ENCODE assay signal across 8 cellular contexts in the genomic region with DNA sequence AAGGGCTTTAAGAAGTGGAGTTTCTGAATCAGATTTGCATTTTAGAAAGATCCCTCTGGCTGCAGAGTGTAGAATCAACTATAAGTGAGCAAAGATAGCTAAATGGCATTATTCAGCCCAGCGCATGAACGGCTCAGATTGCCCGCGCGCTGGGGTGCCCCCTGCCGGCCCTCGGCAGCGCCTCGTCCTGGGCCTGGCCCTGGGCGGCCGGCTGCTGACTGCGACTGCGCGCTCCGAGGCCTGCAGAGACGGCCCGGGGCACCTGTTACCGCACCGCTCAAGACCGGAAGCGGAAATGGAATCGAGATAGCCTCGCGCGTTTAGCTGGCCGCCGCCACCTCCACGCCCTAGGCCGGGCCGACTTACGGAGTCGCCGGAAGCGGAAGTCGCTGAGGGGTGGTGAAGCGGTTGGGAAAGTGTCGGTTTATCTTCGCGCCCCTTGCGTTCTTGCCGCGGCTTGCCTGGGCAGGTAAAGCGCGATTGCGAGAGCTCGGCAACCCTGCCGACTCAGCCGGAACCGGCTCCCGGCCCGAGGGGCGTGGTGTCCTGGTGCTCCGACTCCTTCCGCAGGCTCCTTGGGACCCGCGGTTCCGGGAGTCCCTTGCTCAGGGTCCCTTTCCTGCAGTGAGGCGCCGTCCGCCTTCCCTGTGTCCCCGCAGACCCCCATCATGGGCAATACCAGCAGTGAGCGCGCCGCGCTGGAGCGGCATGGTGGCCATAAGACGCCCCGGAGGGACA. TPM values are rescaled to one million over a fixed set of nuclear protein-coding genes. Genes with fewer than 3 reads are reported as not detected.
DNase-seq lines count a peak whose midpoint lies in the region; ATAC-seq and TF ChIP-seq lines count a peak whose summit lies in the region.

A gene with protein sequence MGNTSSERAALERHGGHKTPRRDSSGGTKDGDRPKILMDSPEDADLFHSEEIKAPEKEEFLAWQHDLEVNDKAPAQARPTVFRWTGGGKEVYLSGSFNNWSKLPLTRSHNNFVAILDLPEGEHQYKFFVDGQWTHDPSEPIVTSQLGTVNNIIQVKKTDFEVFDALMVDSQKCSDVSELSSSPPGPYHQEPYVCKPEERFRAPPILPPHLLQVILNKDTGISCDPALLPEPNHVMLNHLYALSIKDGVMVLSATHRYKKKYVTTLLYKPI (plus strand): TSS at position 557 of the 738 bp plus-strand sequence. CDS start 112 bp downstream, at position 669.

- POLR2A ChIA-PET in activated CD4-positive, alpha-beta T cell treated with anti-CD3 and anti-CD28 coated beads, Interleukin-2, amount 10 ng/mL, durations not matched to agents 7 days and 5 days (lab: Charles Lee): no interaction called here

- DNase-seq in CD14-positive monocyte (ENCODE audit: low spot score): peak; percentile 96
- DNase-seq in NCI-H526 treated with DMSO at 0.1 percent for 48 hours (lab: John Stamatoyannopoulos, UW): peak; percentile 97
- DNase-seq in activated CD4-positive, alpha-beta T cell treated with anti-CD3 and anti-CD28 coated beads, Interleukin-2, amount 10 ng/mL, durations not matched to agents 7 days and 5 days: peak; percentile 96
- peak; percentile 57 for DNase-seq in cortex of kidney (lab: John Stamatoyannopoulos, UW)
- peak; percentile 98 for DNase-seq in left lobe of liver (ENCODE audit: low spot score)
- peak; percentile 94 for DNase-seq in stimulated activated CD4-positive, alpha-beta T cell treated with anti-CD3 and anti-CD28 coated beads, Interleukin-2, amount 100 ng/mL, for 4 hours (ENCODE audit: low read depth)

- peak; percentile 91 for TF ChIP-seq CTCF in CD14-positive monocyte (IDR thresholded peaks at IDR 0.05)

- intact Hi-C loops in CD14-positive monocyte (cut with micrococcal nuclease): no loop called here

- ATAC-seq in GM19328 (IDR thresholded peaks at IDR 0.05; ENCODE audit: unreplicated experiment) (peak; percentile 91), HG03520 (IDR thresholded peaks at IDR 0.05; ENCODE audit: unreplicated experiment) (peak; percentile 86), left lobe of liver (peak; percentile 94)

- H3K9me3 Mint-ChIP-seq in CD14-positive monocyte: peaks cover 0 to 3% (median 0%) of the 10 kb centered on the region in 7 donors
- peaks cover 3% of the 10 kb centered on the region for H3K9me3 Mint-ChIP-seq in activated CD4-positive, alpha-beta T cell treated with anti-CD3 and anti-CD28 coated beads, Interleukin-2, amount 10 ng/mL, durations not matched to agents 7 days and 5 days

- H3K27me3 Mint-ChIP-seq in CD14-positive monocyte (ENCODE audit: low read depth in 3 of 3): peaks cover 0 to 2% (median 2%) of the 10 kb centered on the region in 3 donors
- no peaks in the 10 kb centered on the region for H3K27me3 Mint-ChIP-seq in activated CD4-positive, alpha-beta T cell treated with anti-CD3 and anti-CD28 coated beads, Interleukin-2, amount 10 ng/mL, durations not matched to agents 7 days and 5 days

- peak within 1 kb of the TSS; percentile 88 to 96 (median 92) for H3K27ac Mint-ChIP-seq in CD14-positive monocyte
- peak within 1 kb of the TSS; percentile 93 for H3K27ac Mint-ChIP-seq in activated CD4-positive, alpha-beta T cell treated with anti-CD3 and anti-CD28 coated beads, Interleukin-2, amount 10 ng/mL, durations not matched to agents 7 days and 5 days

- H3K4me3 Mint-ChIP-seq in CD14-positive monocyte: peak within 1 kb of the TSS; percentile 88 to 92
- peak within 1 kb of the TSS; percentile 89 for H3K4me3 Mint-ChIP-seq in activated CD4-positive, alpha-beta T cell treated with anti-CD3 and anti-CD28 coated beads, Interleukin-2, amount 10 ng/mL, durations not matched to agents 7 days and 5 days

- peaks cover 35% of the 10 kb centered on the region for H3K4me1 Mint-ChIP-seq in CD14-positive monocyte
- H3K4me1 Mint-ChIP-seq in activated CD4-positive, alpha-beta T cell treated with anti-CD3 and anti-CD28 coated beads, Interleukin-2, amount 10 ng/mL, durations not matched to agents 7 days and 5 days: peaks cover 56% of the 10 kb centered on the region

- CTCF ChIA-PET in activated CD4-positive, alpha-beta T cell treated with anti-CD3 and anti-CD28 coated beads, Interleukin-2, amount 10 ng/mL, durations not matched to agents 7 days and 5 days (lab: Charles Lee): interaction anchor here (0.5 to 2.0 kb wide), 14 partner anchors 9 to 1794 kb away, joined by 3 to 10 read pairs (median 4); no protein-coding TSS in a partner anchor

- H3K36me3 Mint-ChIP-seq in CD14-positive monocyte: peaks cover 27 to 28% of the 10 kb centered on the region in 2 donors
- peaks cover 38% of the 10 kb centered on the region for H3K36me3 Mint-ChIP-seq in activated CD4-positive, alpha-beta T cell treated with anti-CD3 and anti-CD28 coated beads, Interleukin-2, amount 10 ng/mL, durations not matched to agents 7 days and 5 days (ENCODE audit: low read depth)

RNA-seq across cellular contexts. Expression of the gene that starts here (rescaled TPM):
- 10 to 100 TPM; 23.0 to 35.9 TPM for polyA plus RNA-seq in CD14-positive monocyte
- 10 to 100 TPM; 30.7 to 37.2 TPM for total RNA-seq in activated CD4-positive, alpha-beta T cell treated with anti-CD3 and anti-CD28 coated beads, Interleukin-2, amount 10 ng/mL, durations not matched to agents 7 days and 5 days
- 13.0 TPM for total RNA-seq in left lobe of liver

Comparison
In these comparisons a context has a peak if more than half of its experiments do, and no peak if none do; other contexts are left out.
1. Peak in every context shown above with its lines: DNase-seq and ATAC-seq.